Comparison of ENCODE assay signal across 1 cellular context in the genomic region with DNA sequence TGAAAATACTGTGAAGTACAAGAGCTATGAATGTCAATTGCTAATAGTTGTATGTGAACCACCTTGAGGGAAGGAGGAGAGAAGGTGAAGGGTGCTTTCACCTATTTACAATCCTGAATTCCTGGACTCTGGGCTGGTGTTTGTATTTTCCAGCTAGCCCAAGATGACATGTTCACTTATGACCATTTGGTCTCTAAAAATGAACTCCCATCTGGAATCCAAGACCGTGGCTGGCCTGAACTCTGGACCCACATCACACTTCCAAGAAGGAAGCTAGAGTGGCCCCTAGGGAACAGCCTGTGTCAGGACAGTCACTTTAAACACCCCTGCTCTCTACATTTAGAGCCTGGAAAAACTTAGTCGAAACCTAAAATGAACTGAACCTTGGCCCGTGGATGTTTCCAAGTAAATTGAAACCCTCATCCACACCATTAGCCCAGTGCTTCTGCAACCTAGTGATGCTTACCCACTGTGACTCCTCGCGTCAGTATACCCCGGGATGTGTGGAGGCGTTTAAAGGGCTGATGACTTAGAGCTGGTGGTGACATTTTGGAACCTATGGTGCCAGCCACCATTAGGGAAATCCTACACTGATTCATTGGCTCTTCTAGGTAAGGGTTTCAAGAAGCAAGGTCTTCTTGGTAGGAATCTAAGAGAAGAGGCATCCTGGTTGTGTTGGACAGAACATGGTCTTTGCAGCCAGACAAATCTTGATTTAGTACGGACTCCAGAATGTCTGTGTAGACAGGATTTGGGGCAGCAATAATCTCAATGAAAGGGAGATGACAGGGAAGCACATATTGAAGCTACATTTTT.
TF ChIP-seq lines count a peak whose summit lies in the region.

No MANE protein-coding gene starts in this region.

TF ChIP-seq in HepG2, 621 proteins besides CTCF, POLR2A, EP300 and RAD21 (continued from another document and continues in another):
- no peak for TF ChIP-seq TFAP4 (IDR thresholded peaks at IDR 0.05; ENCODE audit: borderline replicate concordance, low read depth)
- TF ChIP-seq ZBTB7A (CRISPR knock-in tag; IDR thresholded peaks at IDR 0.05): no peak
- no peak for TF ChIP-seq CBX1 (IDR thresholded peaks at IDR 0.05; ENCODE audit: low read depth)
- 0 out of 2 replicates have a peak, but pooled peaks have one; percentile 7 for TF ChIP-seq MIXL1 (CRISPR knock-in tag; IDR thresholded peaks at IDR 0.05)
- TF ChIP-seq ZNF142 (CRISPR knock-in tag; IDR thresholded peaks at IDR 0.05): no peak
- no peak for TF ChIP-seq TGIF2 (CRISPR knock-in tag; IDR thresholded peaks at IDR 0.05)
- no peak for TF ChIP-seq ZNF605 (CRISPR knock-in tag; IDR thresholded peaks at IDR 0.05)
- TF ChIP-seq, protein P1, sequence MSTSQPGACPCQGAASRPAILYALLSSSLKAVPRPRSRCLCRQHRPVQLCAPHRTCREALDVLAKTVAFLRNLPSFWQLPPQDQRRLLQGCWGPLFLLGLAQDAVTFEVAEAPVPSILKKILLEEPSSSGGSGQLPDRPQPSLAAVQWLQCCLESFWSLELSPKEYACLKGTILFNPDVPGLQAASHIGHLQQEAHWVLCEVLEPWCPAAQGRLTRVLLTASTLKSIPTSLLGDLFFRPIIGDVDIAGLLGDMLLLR (CRISPR knock-in tag; IDR thresholded peaks at IDR 0.05): no peak
- no peak for TF ChIP-seq GPBP1L1 (CRISPR knock-in tag; IDR thresholded peaks at IDR 0.05)
- TF ChIP-seq AGO1 (IDR thresholded peaks at IDR 0.05; ENCODE audit: low read depth, low read length, poor library complexity, severe bottlenecking): no peak
- no peak for TF ChIP-seq SATB2 (CRISPR knock-in tag; IDR thresholded peaks at IDR 0.05)
- TF ChIP-seq FOSL2 (CRISPR knock-in tag; IDR thresholded peaks at IDR 0.05): 0 out of 2 replicates have a peak, but pooled peaks have one; percentile 9
- TF ChIP-seq ZNF589 (CRISPR knock-in tag; conservative IDR thresholded peaks at IDR 0.05): no peak
- no peak for TF ChIP-seq ZNF639 (CRISPR knock-in tag; conservative IDR thresholded peaks at IDR 0.05)
- TF ChIP-seq GRHL1 (CRISPR knock-in tag; conservative IDR thresholded peaks at IDR 0.05): no peak
- TF ChIP-seq RARA (CRISPR knock-in tag; IDR thresholded peaks at IDR 0.05): 0 out of 2 replicates have a peak, but pooled peaks have one; percentile 34
- 0 out of 2 replicates have a peak, but pooled peaks have one; percentile 44 for TF ChIP-seq TARDBP (CRISPR knock-in tag; IDR thresholded peaks at IDR 0.05)
- no peak for TF ChIP-seq RNF219 (CRISPR knock-in tag; IDR thresholded peaks at IDR 0.05)
- no peak for TF ChIP-seq DMTF1 (CRISPR knock-in tag; IDR thresholded peaks at IDR 0.05)
- no peak for TF ChIP-seq ZNF281 (CRISPR knock-in tag; IDR thresholded peaks at IDR 0.05; ENCODE audit: borderline replicate concordance)
- TF ChIP-seq ZMYM4 (CRISPR knock-in tag; IDR thresholded peaks at IDR 0.05): no peak
- TF ChIP-seq, protein P2, sequence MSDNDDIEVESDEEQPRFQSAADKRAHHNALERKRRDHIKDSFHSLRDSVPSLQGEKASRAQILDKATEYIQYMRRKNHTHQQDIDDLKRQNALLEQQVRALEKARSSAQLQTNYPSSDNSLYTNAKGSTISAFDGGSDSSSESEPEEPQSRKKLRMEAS (IDR thresholded peaks at IDR 0.05): peak; percentile 50; the same call in 1 of the 2 replicates
- TF ChIP-seq KAT8 (CRISPR knock-in tag; IDR thresholded peaks at IDR 0.05): peak; percentile 50; the same call in 1 of the 2 replicates
- no peak for TF ChIP-seq TOPORS (CRISPR knock-in tag; IDR thresholded peaks at IDR 0.05)
- no peak for TF ChIP-seq MXD3 (CRISPR knock-in tag; IDR thresholded peaks at IDR 0.05)
